Comparison of ENCODE assay signal across 1 cellular context in genomic region chr1:110032327-110032726, GRCh38.
TF ChIP-seq lines count a peak whose summit lies in the region.

No MANE protein-coding gene starts in this region.

TF ChIP-seq in IMR-90, 13 proteins besides CTCF, POLR2A, EP300 and RAD21:
- TF ChIP-seq CEBPB (IDR thresholded peaks at IDR 0.05; ENCODE audit: low read depth, low read length), result peak; percentile 97
- no peak for TF ChIP-seq MAZ (IDR thresholded peaks at IDR 0.05; ENCODE audit: borderline replicate concordance, low read depth, low read length)
